ENCODE assay signal across 17 cellular contexts in the genomic region with DNA sequence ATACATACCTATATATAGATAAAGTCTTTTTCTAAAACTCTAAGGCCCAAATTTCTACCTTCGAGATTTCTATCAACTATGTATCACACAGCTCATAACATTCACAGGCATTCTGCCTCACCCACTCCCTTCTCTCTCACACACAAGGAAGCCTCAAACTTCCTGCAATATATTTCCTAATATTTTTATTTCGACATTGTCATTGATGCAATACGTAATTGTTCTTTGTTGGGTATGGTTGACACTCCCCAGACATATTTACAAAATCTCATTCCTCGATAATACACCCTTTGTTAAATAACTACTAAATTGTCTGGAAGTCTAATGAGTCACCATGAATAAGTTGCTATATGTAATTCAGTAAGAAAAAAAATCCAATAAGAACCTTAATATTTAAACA.
"Had no signal": no experiment of that assay in that cellular context is flagged by ENCODE, and none has a peak within 500 bp of the region (broad histone marks: within the 10 kb centered on the region; RNA-seq: fewer than 3 reads in every experiment).

No MANE protein-coding gene starts in this region.

- DNase-seq: activated CD4-positive, alpha-beta T cell treated with anti-CD3 and anti-CD28 coated beads for 1 hour; activated CD4-positive, alpha-beta T cell treated with anti-CD3 and anti-CD28 coated beads, Interleukin-2, amount 50 U/mL, for 4 hours; activated naive CD4-positive, alpha-beta T cell treated with anti-CD3 and anti-CD28 coated beads for 36 hours; activated naive CD8-positive, alpha-beta T cell treated with anti-CD3 and anti-CD28 coated beads, Interleukin-2, amount 50 U/mL, for 24 hours; activated T-cell treated with anti-CD3 and anti-CD28 coated beads, Interleukin-2, amount 50 U/mL, for 1 hour; gastrocnemius medialis; heart left ventricle; immature natural killer cell; midbrain; pancreas; T-cell; T-helper 9 cell had no signal

- H3K4me1 ChIP-seq: ascending aorta, gastrocnemius medialis, heart left ventricle, neural progenitor cell, pancreas had no signal

- ATAC-seq: activated naive CD8-positive, alpha-beta T cell treated with anti-CD3 and anti-CD28 coated beads, Interleukin-2, amount 50 U/mL, for 24 hours; gastrocnemius medialis; heart left ventricle; stimulated activated effector memory CD8-positive, alpha-beta T cell treated with anti-CD3 and anti-CD28 coated beads, Interleukin-12 subunit alpha, Interleukin-12 subunit beta, amount 100 ng/mL, for 72 hours; T-cell had no signal

- H3K9me3 ChIP-seq: ascending aorta, gastrocnemius medialis, heart left ventricle, pancreas had no signal

- H3K4me3 ChIP-seq: ascending aorta, cardiac muscle cell, gastrocnemius medialis, heart left ventricle, lung, neural progenitor cell, pancreas had no signal

- H3K27ac ChIP-seq: ascending aorta, cardiac muscle cell, gastrocnemius medialis, heart left ventricle, neural progenitor cell, pancreas had no signal

- H3K36me3 ChIP-seq: ascending aorta, cardiac muscle cell, gastrocnemius medialis, heart left ventricle, neural progenitor cell, pancreas had no signal

- H3K27me3 ChIP-seq: ascending aorta, cardiac muscle cell, gastrocnemius medialis, neural progenitor cell, pancreas had no signal
